19 cellular contexts compared by ENCODE assay signal in genomic region chr2:54480025-54480424, GRCh38. TPM values are rescaled to one million over a fixed set of nuclear protein-coding genes. Genes with fewer than 3 reads are reported as not detected.
DNase-seq lines count a peak whose midpoint lies in the region; ATAC-seq and TF ChIP-seq lines count a peak whose summit lies in the region.
"Had no signal": no experiment of that assay in that cellular context is flagged by ENCODE, and none has a peak within 500 bp of the region (broad histone marks: within the 10 kb centered on the region; RNA-seq: fewer than 3 reads in every experiment).

No MANE protein-coding gene starts in this region.

- H3K27ac ChIP-seq in HEK293 (ENCODE audit: extremely low read depth, low read depth, low read length) (no peak overlapping the region), parathyroid adenoma (peak overlapping the region; percentile 70), dorsolateral prefrontal cortex (peak overlapping the region in 6 of 59 donors; percentile 7 to 47 (median 24)), PC-3 (ENCODE audit: low read length) (no peak overlapping the region)
- H3K27ac ChIP-seq: ovary had no signal

- H3K9me2 ChIP-seq in PC-3 (replicated peaks; ENCODE audit: low read length): no peaks in the 10 kb centered on the region

- no peaks in the 10 kb centered on the region for H4K20me1 ChIP-seq in PC-3 (ENCODE audit: low read length)

- H3K36me3 ChIP-seq in HEK293 (ENCODE audit: control insufficient read depth in 2 of 2, insufficient read depth in 1 of 2, low read length in 2 of 2) (no peaks in the 10 kb centered on the region), parathyroid adenoma (ENCODE audit: control insufficient read depth, insufficient read depth, low read length) (no peaks in the 10 kb centered on the region), PC-3 (ENCODE audit: low read depth, low read length) (no peaks in the 10 kb centered on the region)
- H3K36me3 ChIP-seq: ovary had no signal

- H3K9me3 ChIP-seq in HEK293 (ENCODE audit: control insufficient read depth, insufficient read depth, low read depth, low read length) (no peaks in the 10 kb centered on the region), parathyroid adenoma (ENCODE audit: control insufficient read depth, low read length) (no peaks in the 10 kb centered on the region), PC-3 (ENCODE audit: low read length) (no peaks in the 10 kb centered on the region)
- H3K9me3 ChIP-seq: ovary had no signal

- H2AFZ ChIP-seq in parathyroid adenoma (no peak overlapping the region), PC-3 (ENCODE audit: low read length) (no peak overlapping the region)

- POLR2A ChIA-PET in HEK293 (lab: Yijun Ruan, JAX): no interaction called here
- POLR2A ChIA-PET in PC-3 (lab: Charles Lee; ENCODE audit: unreplicated experiment): no interaction called here

- H3K9ac ChIP-seq in parathyroid adenoma (no peak overlapping the region), PC-3 (ENCODE audit: low read length) (no peak overlapping the region)

- intact Hi-C loops in dorsolateral prefrontal cortex (cut with DNase I): no loop called here
- intact Hi-C loops in PC-3 (cut with micrococcal nuclease): no loop called here

- no peaks in the 10 kb centered on the region for H3F3A ChIP-seq in PC-3 (ENCODE audit: low read length, unreplicated experiment)

- no peak for DNase-seq in dorsolateral prefrontal cortex
- DNase-seq in NCI-H446 (lab: John Stamatoyannopoulos, UW): no peak
- no peak for DNase-seq in kidney tubule cell (ENCODE audit: low spot score)
- DNase-seq in PC-3: no peak
- DNase-seq: activated CD8-positive, alpha-beta memory T cell treated with anti-CD3 and anti-CD28 coated beads for 24 hours; activated naive CD8-positive, alpha-beta T cell treated with anti-CD3 and anti-CD28 coated beads, Interleukin-2, amount 50 U/mL, for 24 hours; Caco-2; glutamatergic neuron; immature natural killer cell; naive B cell; NCI-H187 treated with DMSO at 0.1 percent for 48 hours; ovary had no signal

- H3K4me3 ChIP-seq in HEK293 (ENCODE audit: low read depth, low read length) (no peak overlapping the region), parathyroid adenoma (ENCODE audit: low read depth, low read length) (no peak overlapping the region), dorsolateral prefrontal cortex (no peak overlapping the region), PC-3 (ENCODE audit: low read length) (no peak overlapping the region)
- H3K4me3 ChIP-seq: ovary had no signal

- CTCF ChIA-PET in HEK293 (lab: Yijun Ruan, JAX): interaction anchor here (0.6 kb wide), 1 partner anchor 13 kb away, joined by 9 read pairs; no protein-coding TSS in a partner anchor
- CTCF ChIA-PET in PC-3 (lab: Charles Lee): interaction anchor here (0.6 kb wide), 1 partner anchor 373 kb away, joined by 4 read pairs; no protein-coding TSS in a partner anchor

- ATAC-seq in GM18868 (IDR thresholded peaks at IDR 0.05; ENCODE audit: unreplicated experiment): peak; percentile 77
- ATAC-seq in HG03432 (IDR thresholded peaks at IDR 0.05; ENCODE audit: unreplicated experiment): peak; percentile 81
- ATAC-seq in PC-3: no peak
- ATAC-seq: activated CD4-positive, CD25-positive, alpha-beta regulatory T cell treated with anti-CD3 and anti-CD28 coated beads, Interleukin-2, amount 50 U/mL, for 24 hours; activated naive CD8-positive, alpha-beta T cell treated with anti-CD3 and anti-CD28 coated beads, Interleukin-2, amount 50 U/mL, for 24 hours; HCT116; stimulated activated effector memory CD8-positive, alpha-beta T cell treated with anti-CD3 and anti-CD28 coated beads, Interleukin-12 subunit alpha, Interleukin-12 subunit beta, amount 100 ng/mL, for 72 hours had no signal

- BruUV-seq in PC-3 (replicated peaks; lab: Mats Ljungman, UMichigan): no TSS peak

- H3K79me2 ChIP-seq in parathyroid adenoma (peaks cover 30% of the 10 kb centered on the region), PC-3 (ENCODE audit: low read length) (peaks cover 19% of the 10 kb centered on the region)

- H3K27me3 ChIP-seq in parathyroid adenoma (ENCODE audit: control insufficient read depth, insufficient read depth, low read length) (no peaks in the 10 kb centered on the region), dorsolateral prefrontal cortex (no peaks in the 10 kb centered on the region), PC-3 (ENCODE audit: low read length) (no peaks in the 10 kb centered on the region)
- H3K27me3 ChIP-seq: ovary had no signal

- H3K4me2 ChIP-seq in parathyroid adenoma (ENCODE audit: low read length): peak overlapping the region; percentile 4
- no peak overlapping the region for H3K4me2 ChIP-seq in PC-3 (ENCODE audit: low read length)

- TF ChIP-seq CTCF in HEK293 (tag by site-specific recombination; IDR thresholded peaks at IDR 0.05) (no peak), parathyroid adenoma (IDR thresholded peaks at IDR 0.05) (no peak), dorsolateral prefrontal cortex (IDR thresholded peaks at IDR 0.05 in 54 of 56, conservative IDR thresholded peaks at IDR 0.05 in 2 of 56; ENCODE audit: low read depth in 1 of 56, partially characterized antibody in 56 of 56) (no peak), PC-3 (conservative IDR thresholded peaks at IDR 0.05; ENCODE audit: low read depth, low read length) (no peak)

- H3K4me1 ChIP-seq in HEK293 (ENCODE audit: control insufficient read depth, insufficient read depth, low read length) (peaks cover 18% of the 10 kb centered on the region), parathyroid adenoma (peaks cover 35% of the 10 kb centered on the region), PC-3 (ENCODE audit: insufficient read depth, low read length) (peaks cover 10% of the 10 kb centered on the region)
- H3K4me1 ChIP-seq: Caco-2 had no signal

TF ChIP-seq in HEK293, 187 proteins besides CTCF, POLR2A, EP300 and RAD21:
- no peak for TF ChIP-seq ZNF302 (tag by site-specific recombination; IDR thresholded peaks at IDR 0.05; ENCODE audit: low read depth)
- TF ChIP-seq ZNF449 (tag by site-specific recombination; IDR thresholded peaks at IDR 0.05): peak; percentile 33; the same call in 1 of the 2 replicates
TF ChIP-seq in HEK293: peak in this region for 1.

RNA-seq across cellular contexts. Expression of gene SPTBN1, which starts 23.9 kb away (rescaled TPM):
- total RNA-seq in dorsolateral prefrontal cortex (100 to 1,000 TPM; 567 to 884 (median 665) TPM), PC-3 (2014; rRNA removed) (202 and 235 TPM in 2 replicates)
